In genomic region chr15:63395730-63396545, GRCh38 we compare ENCODE assay signal across 3 cellular contexts.
TF ChIP-seq lines count a peak whose summit lies in the region.

No MANE protein-coding gene starts in this region.

TF ChIP-seq in A549, 52 proteins besides CTCF, POLR2A, EP300 and RAD21:
- TF ChIP-seq FOSB (CRISPR knock-in tag; IDR thresholded peaks at IDR 0.05) (no peak), CBX8 (IDR thresholded peaks at IDR 0.05) (no peak), EHF (CRISPR knock-in tag; IDR thresholded peaks at IDR 0.05) (no peak), RNF2 (IDR thresholded peaks at IDR 0.05; ENCODE audit: borderline replicate concordance, low read depth) (no peak)

TF ChIP-seq in HEK293, 187 proteins besides CTCF, POLR2A, EP300 and RAD21:
- TF ChIP-seq ZNF558 (tag by site-specific recombination; IDR thresholded peaks at IDR 0.05) = 0 out of 2 replicates have a peak, but pooled peaks have one; percentile 24
- TF ChIP-seq PATZ1 (tag by site-specific recombination; IDR thresholded peaks at IDR 0.05) = no peak
- TF ChIP-seq FEZF1 (tag by site-specific recombination; IDR thresholded peaks at IDR 0.05) = no peak
- TF ChIP-seq BCL11B (tag by site-specific recombination; IDR thresholded peaks at IDR 0.05; ENCODE audit: low read depth) = no peak
- no peak for TF ChIP-seq AEBP2 (tag by site-specific recombination; IDR thresholded peaks at IDR 0.05; ENCODE audit: borderline replicate concordance)

TF ChIP-seq in GM12878, 131 proteins besides CTCF, POLR2A, EP300 and RAD21:
- TF ChIP-seq SMAD1 (IDR thresholded peaks at IDR 0.05; ENCODE audit: low read depth, partially characterized antibody) (no peak), NR2F1 (conservative IDR thresholded peaks at IDR 0.05) (0 out of 2 replicates have a peak, but pooled peaks have one; percentile 19)
